ENCODE assay signal across 1 cellular context in the genomic region with DNA sequence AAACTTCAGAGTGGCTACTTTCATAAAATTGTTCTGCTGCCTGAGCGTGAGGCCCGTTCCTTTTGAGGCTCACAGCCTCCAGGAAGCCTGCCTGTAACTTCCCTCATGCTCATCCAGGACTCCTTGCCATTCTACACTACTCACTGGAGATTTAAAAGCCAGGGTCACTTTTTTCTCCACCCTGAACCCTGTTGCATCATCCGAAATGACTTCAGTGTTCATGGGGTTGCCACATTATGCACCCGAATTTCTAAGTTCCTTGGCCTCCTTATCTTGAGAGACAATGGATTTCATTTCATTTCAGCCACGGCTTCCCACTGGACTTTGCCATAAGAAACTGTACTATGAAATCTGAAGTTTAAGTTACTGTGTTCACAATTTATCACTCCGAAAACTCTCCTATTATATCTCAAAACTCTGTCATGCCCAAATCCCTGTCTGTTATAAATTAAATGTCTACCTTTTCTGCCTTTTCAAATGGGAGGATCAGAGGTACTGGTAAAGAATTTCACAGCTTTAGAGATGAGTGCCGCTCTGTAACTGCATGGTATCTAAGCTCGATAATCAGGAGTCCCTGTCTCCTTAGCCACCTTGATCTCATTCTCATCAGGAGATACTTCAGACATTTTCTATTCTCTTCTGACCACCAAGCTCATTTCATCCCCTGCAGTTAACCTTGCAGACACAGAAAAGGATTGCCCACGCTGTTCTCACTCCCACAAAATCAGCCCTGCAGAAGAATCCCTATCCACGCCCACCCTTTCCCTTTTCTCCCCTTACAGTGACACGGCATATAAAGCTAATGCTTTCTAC.
TF ChIP-seq lines count a peak whose summit lies in the region.

No MANE protein-coding gene starts in this region.

TF ChIP-seq in HEK293, 187 proteins besides CTCF, POLR2A, EP300 and RAD21 (continued from another document):
- TF ChIP-seq, protein P1, sequence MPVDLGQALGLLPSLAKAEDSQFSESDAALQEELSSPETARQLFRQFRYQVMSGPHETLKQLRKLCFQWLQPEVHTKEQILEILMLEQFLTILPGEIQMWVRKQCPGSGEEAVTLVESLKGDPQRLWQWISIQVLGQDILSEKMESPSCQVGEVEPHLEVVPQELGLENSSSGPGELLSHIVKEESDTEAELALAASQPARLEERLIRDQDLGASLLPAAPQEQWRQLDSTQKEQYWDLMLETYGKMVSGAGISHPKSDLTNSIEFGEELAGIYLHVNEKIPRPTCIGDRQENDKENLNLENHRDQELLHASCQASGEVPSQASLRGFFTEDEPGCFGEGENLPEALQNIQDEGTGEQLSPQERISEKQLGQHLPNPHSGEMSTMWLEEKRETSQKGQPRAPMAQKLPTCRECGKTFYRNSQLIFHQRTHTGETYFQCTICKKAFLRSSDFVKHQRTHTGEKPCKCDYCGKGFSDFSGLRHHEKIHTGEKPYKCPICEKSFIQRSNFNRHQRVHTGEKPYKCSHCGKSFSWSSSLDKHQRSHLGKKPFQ (tag by site-specific recombination; IDR thresholded peaks at IDR 0.05), result no peak
- TF ChIP-seq ZNF394 (tag by site-specific recombination; IDR thresholded peaks at IDR 0.05; ENCODE audit: borderline replicate concordance) (no peak), ZNF768 (tag by site-specific recombination; IDR thresholded peaks at IDR 0.05) (no peak), ZNF777 (tag by site-specific recombination; IDR thresholded peaks at IDR 0.05; ENCODE audit: borderline replicate concordance) (no peak)
- TF ChIP-seq, protein P2, sequence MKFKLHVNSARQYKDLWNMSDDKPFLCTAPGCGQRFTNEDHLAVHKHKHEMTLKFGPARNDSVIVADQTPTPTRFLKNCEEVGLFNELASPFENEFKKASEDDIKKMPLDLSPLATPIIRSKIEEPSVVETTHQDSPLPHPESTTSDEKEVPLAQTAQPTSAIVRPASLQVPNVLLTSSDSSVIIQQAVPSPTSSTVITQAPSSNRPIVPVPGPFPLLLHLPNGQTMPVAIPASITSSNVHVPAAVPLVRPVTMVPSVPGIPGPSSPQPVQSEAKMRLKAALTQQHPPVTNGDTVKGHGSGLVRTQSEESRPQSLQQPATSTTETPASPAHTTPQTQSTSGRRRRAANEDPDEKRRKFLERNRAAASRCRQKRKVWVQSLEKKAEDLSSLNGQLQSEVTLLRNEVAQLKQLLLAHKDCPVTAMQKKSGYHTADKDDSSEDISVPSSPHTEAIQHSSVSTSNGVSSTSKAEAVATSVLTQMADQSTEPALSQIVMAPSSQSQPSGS (tag by site-specific recombination; IDR thresholded peaks at IDR 0.05; ENCODE audit: low read depth), result no peak
